1 cellular context compared by ENCODE assay signal in the genomic region with DNA sequence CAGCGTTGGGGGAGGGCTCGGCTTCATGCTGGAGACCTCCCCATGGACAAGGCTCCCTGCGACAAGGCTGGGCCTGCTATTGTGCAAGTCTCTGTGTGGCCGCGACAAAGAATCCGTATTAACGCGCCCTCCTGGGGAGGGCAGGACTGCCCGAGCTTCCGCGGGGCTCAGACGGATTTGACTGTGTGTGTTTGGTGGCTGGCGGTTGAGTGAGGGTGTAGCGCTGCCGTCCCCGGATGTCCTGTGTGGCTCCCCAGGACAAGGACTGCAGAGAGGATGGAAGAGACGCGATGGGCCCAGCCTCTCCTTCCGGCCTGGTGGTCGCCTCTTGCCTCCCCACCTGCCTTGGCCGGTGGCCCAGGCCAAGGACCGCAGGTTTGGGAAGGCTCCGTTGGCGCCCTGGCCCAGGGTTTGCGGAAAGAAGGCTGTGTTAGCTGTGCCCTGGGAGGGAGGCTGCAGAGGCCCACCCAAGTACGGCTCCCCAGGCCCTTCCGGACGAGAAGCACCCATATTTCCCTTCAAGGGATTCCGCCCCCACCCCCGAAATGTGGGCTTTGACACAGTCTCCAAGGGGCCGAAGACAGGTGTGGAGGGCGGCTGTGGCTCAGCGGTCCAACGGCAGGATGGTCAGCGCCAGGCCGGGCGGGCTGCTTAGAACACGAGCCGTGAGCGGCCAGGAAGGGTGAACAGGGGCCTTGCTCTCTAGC.
A peak's percentile ranks its signal among the peaks of the same experiment; 100 is the strongest.
TF ChIP-seq lines count a peak whose summit lies in the region.

No MANE protein-coding gene starts in this region.

TF ChIP-seq in H1, 55 proteins besides CTCF, POLR2A, EP300 and RAD21:
- TF ChIP-seq POU5F1 (IDR thresholded peaks at IDR 0.05; ENCODE audit: low read depth, low read length) (no peak), NANOG (IDR thresholded peaks at IDR 0.05; ENCODE audit: insufficient read depth, low read depth, low read length, poor library complexity, severe bottlenecking) (no peak), KDM5A (IDR thresholded peaks at IDR 0.05; ENCODE audit: low read length) (no peak), RNF2 (IDR thresholded peaks at IDR 0.05; ENCODE audit: borderline replicate concordance, low read depth, low read length, missing control alignments, poor library complexity, severe bottlenecking) (peak; percentile 92), CBX5 (IDR thresholded peaks at IDR 0.05; ENCODE audit: low read depth, low read length) (no peak), CBX8 (IDR thresholded peaks at IDR 0.05; ENCODE audit: borderline replicate concordance, low read depth, low read length) (peak; percentile 42; the same call in 1 of the 2 replicates), SIX5 (IDR thresholded peaks at IDR 0.05; ENCODE audit: low read depth, low read length) (no peak), ASH2L (IDR thresholded peaks at IDR 0.05; ENCODE audit: low read length) (no peak), GABPA (IDR thresholded peaks at IDR 0.05; ENCODE audit: borderline replicate concordance, insufficient read depth, low read length) (peak; percentile 19; the same call in 1 of the 2 replicates), RFX5 (IDR thresholded peaks at IDR 0.05; ENCODE audit: borderline replicate concordance, low read depth, low read length) (no peak), BACH1 (IDR thresholded peaks at IDR 0.05; ENCODE audit: low read length) (no peak), HDAC2 (IDR thresholded peaks at IDR 0.05; ENCODE audit: borderline replicate concordance in 1 of 2, low read depth in 2 of 2, low read length in 2 of 2) (no peak), SIN3A (conservative IDR thresholded peaks at IDR 0.05 in 1 of 2, IDR thresholded peaks at IDR 0.05 in 1 of 2; ENCODE audit: low read depth in 1 of 2, low read length in 2 of 2) (no peak), CTBP2 (IDR thresholded peaks at IDR 0.05; ENCODE audit: borderline replicate concordance, insufficient read depth, insufficient read length, low read length) (peak; percentile 62), SUZ12 (IDR thresholded peaks at IDR 0.05; ENCODE audit: low read length) (peak; percentile 90), POLR2AphosphoS5 (IDR thresholded peaks at IDR 0.05; ENCODE audit: low read depth, low read length) (no peak), RXRA (IDR thresholded peaks at IDR 0.05; ENCODE audit: insufficient read depth, low read depth, low read length) (no peak), SP1 (IDR thresholded peaks at IDR 0.05; ENCODE audit: low read depth, low read length) (no peak), EGR1 (IDR thresholded peaks at IDR 0.05; ENCODE audit: borderline replicate concordance, low read depth, low read length) (no peak), JUN (IDR thresholded peaks at IDR 0.05; ENCODE audit: low read depth, low read length) (no peak), TCF12 (IDR thresholded peaks at IDR 0.05; ENCODE audit: low read depth, low read length) (0 out of 2 replicates have a peak, but pooled peaks have one; percentile 37), SRF (IDR thresholded peaks at IDR 0.05; ENCODE audit: low read depth, low read length) (no peak), RBBP5 (IDR thresholded peaks at IDR 0.05; ENCODE audit: borderline replicate concordance, low read depth, low read length) (no peak), FOSL1 (IDR thresholded peaks at IDR 0.05; ENCODE audit: insufficient read depth, low read depth, low read length) (no peak), JUND (IDR thresholded peaks at IDR 0.05; ENCODE audit: low read length) (no peak), BCL11A (IDR thresholded peaks at IDR 0.05; ENCODE audit: low read depth in 2 of 2, low read length in 2 of 2) (no peak), CEBPB (IDR thresholded peaks at IDR 0.05; ENCODE audit: low read depth, low read length) (peak; percentile 89), PHF8 (conservative IDR thresholded peaks at IDR 0.05; ENCODE audit: low read depth, low read length) (no peak), TAF7 (optimal IDR thresholded peaks at IDR 0.05; ENCODE audit: borderline replicate concordance, low read depth, low read length) (no peak), KDM4A (IDR thresholded peaks at IDR 0.05; ENCODE audit: low read depth, low read length, severe bottlenecking) (no peak), CREB1 (IDR thresholded peaks at IDR 0.05) (peak; percentile 12; the same call in 1 of the 2 replicates)
- TF ChIP-seq, protein P1, sequence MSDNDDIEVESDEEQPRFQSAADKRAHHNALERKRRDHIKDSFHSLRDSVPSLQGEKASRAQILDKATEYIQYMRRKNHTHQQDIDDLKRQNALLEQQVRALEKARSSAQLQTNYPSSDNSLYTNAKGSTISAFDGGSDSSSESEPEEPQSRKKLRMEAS (IDR thresholded peaks at IDR 0.05), result no peak
- TF ChIP-seq, protein P2, sequence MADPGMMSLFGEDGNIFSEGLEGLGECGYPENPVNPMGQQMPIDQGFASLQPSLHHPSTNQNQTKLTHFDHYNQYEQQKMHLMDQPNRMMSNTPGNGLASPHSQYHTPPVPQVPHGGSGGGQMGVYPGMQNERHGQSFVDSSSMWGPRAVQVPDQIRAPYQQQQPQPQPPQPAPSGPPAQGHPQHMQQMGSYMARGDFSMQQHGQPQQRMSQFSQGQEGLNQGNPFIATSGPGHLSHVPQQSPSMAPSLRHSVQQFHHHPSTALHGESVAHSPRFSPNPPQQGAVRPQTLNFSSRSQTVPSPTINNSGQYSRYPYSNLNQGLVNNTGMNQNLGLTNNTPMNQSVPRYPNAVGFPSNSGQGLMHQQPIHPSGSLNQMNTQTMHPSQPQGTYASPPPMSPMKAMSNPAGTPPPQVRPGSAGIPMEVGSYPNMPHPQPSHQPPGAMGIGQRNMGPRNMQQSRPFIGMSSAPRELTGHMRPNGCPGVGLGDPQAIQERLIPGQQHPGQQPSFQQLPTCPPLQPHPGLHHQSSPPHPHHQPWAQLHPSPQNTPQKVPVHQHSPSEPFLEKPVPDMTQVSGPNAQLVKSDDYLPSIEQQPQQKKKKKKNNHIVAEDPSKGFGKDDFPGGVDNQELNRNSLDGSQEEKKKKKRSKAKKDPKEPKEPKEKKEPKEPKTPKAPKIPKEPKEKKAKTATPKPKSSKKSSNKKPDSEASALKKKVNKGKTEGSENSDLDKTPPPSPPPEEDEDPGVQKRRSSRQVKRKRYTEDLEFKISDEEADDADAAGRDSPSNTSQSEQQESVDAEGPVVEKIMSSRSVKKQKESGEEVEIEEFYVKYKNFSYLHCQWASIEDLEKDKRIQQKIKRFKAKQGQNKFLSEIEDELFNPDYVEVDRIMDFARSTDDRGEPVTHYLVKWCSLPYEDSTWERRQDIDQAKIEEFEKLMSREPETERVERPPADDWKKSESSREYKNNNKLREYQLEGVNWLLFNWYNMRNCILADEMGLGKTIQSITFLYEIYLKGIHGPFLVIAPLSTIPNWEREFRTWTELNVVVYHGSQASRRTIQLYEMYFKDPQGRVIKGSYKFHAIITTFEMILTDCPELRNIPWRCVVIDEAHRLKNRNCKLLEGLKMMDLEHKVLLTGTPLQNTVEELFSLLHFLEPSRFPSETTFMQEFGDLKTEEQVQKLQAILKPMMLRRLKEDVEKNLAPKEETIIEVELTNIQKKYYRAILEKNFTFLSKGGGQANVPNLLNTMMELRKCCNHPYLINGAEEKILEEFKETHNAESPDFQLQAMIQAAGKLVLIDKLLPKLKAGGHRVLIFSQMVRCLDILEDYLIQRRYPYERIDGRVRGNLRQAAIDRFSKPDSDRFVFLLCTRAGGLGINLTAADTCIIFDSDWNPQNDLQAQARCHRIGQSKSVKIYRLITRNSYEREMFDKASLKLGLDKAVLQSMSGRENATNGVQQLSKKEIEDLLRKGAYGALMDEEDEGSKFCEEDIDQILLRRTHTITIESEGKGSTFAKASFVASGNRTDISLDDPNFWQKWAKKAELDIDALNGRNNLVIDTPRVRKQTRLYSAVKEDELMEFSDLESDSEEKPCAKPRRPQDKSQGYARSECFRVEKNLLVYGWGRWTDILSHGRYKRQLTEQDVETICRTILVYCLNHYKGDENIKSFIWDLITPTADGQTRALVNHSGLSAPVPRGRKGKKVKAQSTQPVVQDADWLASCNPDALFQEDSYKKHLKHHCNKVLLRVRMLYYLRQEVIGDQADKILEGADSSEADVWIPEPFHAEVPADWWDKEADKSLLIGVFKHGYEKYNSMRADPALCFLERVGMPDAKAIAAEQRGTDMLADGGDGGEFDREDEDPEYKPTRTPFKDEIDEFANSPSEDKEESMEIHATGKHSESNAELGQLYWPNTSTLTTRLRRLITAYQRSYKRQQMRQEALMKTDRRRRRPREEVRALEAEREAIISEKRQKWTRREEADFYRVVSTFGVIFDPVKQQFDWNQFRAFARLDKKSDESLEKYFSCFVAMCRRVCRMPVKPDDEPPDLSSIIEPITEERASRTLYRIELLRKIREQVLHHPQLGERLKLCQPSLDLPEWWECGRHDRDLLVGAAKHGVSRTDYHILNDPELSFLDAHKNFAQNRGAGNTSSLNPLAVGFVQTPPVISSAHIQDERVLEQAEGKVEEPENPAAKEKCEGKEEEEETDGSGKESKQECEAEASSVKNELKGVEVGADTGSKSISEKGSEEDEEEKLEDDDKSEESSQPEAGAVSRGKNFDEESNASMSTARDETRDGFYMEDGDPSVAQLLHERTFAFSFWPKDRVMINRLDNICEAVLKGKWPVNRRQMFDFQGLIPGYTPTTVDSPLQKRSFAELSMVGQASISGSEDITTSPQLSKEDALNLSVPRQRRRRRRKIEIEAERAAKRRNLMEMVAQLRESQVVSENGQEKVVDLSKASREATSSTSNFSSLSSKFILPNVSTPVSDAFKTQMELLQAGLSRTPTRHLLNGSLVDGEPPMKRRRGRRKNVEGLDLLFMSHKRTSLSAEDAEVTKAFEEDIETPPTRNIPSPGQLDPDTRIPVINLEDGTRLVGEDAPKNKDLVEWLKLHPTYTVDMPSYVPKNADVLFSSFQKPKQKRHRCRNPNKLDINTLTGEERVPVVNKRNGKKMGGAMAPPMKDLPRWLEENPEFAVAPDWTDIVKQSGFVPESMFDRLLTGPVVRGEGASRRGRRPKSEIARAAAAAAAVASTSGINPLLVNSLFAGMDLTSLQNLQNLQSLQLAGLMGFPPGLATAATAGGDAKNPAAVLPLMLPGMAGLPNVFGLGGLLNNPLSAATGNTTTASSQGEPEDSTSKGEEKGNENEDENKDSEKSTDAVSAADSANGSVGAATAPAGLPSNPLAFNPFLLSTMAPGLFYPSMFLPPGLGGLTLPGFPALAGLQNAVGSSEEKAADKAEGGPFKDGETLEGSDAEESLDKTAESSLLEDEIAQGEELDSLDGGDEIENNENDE (IDR thresholded peaks at IDR 0.05; ENCODE audit: insufficient replicate concordance, low read length), result no peak
- TF ChIP-seq, protein P3, sequence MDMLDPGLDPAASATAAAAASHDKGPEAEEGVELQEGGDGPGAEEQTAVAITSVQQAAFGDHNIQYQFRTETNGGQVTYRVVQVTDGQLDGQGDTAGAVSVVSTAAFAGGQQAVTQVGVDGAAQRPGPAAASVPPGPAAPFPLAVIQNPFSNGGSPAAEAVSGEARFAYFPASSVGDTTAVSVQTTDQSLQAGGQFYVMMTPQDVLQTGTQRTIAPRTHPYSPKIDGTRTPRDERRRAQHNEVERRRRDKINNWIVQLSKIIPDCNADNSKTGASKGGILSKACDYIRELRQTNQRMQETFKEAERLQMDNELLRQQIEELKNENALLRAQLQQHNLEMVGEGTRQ (IDR thresholded peaks at IDR 0.05; ENCODE audit: low read length), result no peak
- TF ChIP-seq, protein P4, sequence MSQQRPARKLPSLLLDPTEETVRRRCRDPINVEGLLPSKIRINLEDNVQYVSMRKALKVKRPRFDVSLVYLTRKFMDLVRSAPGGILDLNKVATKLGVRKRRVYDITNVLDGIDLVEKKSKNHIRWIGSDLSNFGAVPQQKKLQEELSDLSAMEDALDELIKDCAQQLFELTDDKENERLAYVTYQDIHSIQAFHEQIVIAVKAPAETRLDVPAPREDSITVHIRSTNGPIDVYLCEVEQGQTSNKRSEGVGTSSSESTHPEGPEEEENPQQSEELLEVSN (IDR thresholded peaks at IDR 0.05), result no peak
